17 cellular contexts compared by ENCODE assay signal in genomic region chr16:88323546-88324330, GRCh38. TPM values are rescaled to one million over a fixed set of nuclear protein-coding genes. Genes with fewer than 3 reads are reported as not detected.
"Had no signal": no experiment of that assay in that cellular context is flagged by ENCODE, and none has a peak within 500 bp of the region (broad histone marks: within the 10 kb centered on the region; RNA-seq: fewer than 3 reads in every experiment).

No MANE protein-coding gene starts in this region.

- H3K27ac Mint-ChIP-seq: immature natural killer cell; nephron progenitor cell; stimulated activated effector memory CD8-positive, alpha-beta T cell treated with anti-CD3 and anti-CD28 coated beads, Interleukin-12 subunit alpha, Interleukin-12 subunit beta, amount 100 ng/mL, for 72 hours; type B pancreatic cell had no signal

- H3K36me3 Mint-ChIP-seq: immature natural killer cell; naive thymus-derived CD4-positive, alpha-beta T cell; stimulated activated effector memory CD8-positive, alpha-beta T cell treated with anti-CD3 and anti-CD28 coated beads, Interleukin-12 subunit alpha, Interleukin-12 subunit beta, amount 100 ng/mL, for 72 hours; type B pancreatic cell had no signal

- H3K4me3 ChIP-seq: colonic mucosa, esophagus squamous epithelium, ovary, smooth muscle cell, suprapubic skin, thyroid gland had no signal

- H3K27me3 Mint-ChIP-seq: naive thymus-derived CD4-positive, alpha-beta T cell; type B pancreatic cell had no signal

- H3K4me3 Mint-ChIP-seq: immature natural killer cell; naive thymus-derived CD4-positive, alpha-beta T cell; nephron progenitor cell; stimulated activated effector memory CD8-positive, alpha-beta T cell treated with anti-CD3 and anti-CD28 coated beads, Interleukin-12 subunit alpha, Interleukin-12 subunit beta, amount 100 ng/mL, for 72 hours; type B pancreatic cell had no signal

- H3K27me3 ChIP-seq: colonic mucosa, ovary, suprapubic skin, thyroid gland had no signal

- H3K36me3 ChIP-seq: colonic mucosa, esophagus squamous epithelium, ovary, suprapubic skin, thyroid gland had no signal

- H3K9me3 Mint-ChIP-seq: immature natural killer cell; nephron progenitor cell; stimulated activated effector memory CD8-positive, alpha-beta T cell treated with anti-CD3 and anti-CD28 coated beads, Interleukin-12 subunit alpha, Interleukin-12 subunit beta, amount 100 ng/mL, for 72 hours; type B pancreatic cell had no signal

- H3K4me1 Mint-ChIP-seq: immature natural killer cell; naive thymus-derived CD4-positive, alpha-beta T cell; stimulated activated effector memory CD8-positive, alpha-beta T cell treated with anti-CD3 and anti-CD28 coated beads, Interleukin-12 subunit alpha, Interleukin-12 subunit beta, amount 100 ng/mL, for 72 hours had no signal

- ATAC-seq: naive thymus-derived CD4-positive, alpha-beta T cell; stimulated activated effector memory CD8-positive, alpha-beta T cell treated with anti-CD3 and anti-CD28 coated beads, Interleukin-12 subunit alpha, Interleukin-12 subunit beta, amount 100 ng/mL, for 72 hours; stimulated activated naive CD8-positive, alpha-beta T cell treated with anti-CD3 and anti-CD28 coated beads, Interleukin-15, Interleukin-2, amounts not matched to agents 100 U/mL and 50 U/mL, for 24 hours had no signal

- H3K4me2 ChIP-seq: smooth muscle cell had no signal

- H3K4me1 ChIP-seq: colonic mucosa, esophagus squamous epithelium, suprapubic skin, thyroid gland had no signal

- DNase-seq: colonic mucosa; dermis blood vessel endothelial cell; esophagus squamous epithelium; foreskin fibroblast; immature natural killer cell; naive thymus-derived CD4-positive, alpha-beta T cell; nephron progenitor cell; ovary; stimulated activated CD4-positive, alpha-beta T cell treated with anti-CD3 and anti-CD28 coated beads, Interleukin-4, amount 100 ng/mL, for 1 hour; stimulated activated CD8-positive, alpha-beta memory T cell treated with anti-CD3 and anti-CD28 coated beads, Interleukin-4, amount 100 ng/mL, for 48 hours; stimulated activated naive CD8-positive, alpha-beta T cell treated with anti-CD3 and anti-CD28 coated beads, Interleukin-15, Interleukin-2, amounts not matched to agents 100 U/mL and 50 U/mL, for 24 hours; thyroid gland had no signal

- H3K27ac ChIP-seq: colonic mucosa, esophagus squamous epithelium, ovary, suprapubic skin, thyroid gland had no signal

- H3K9me3 ChIP-seq: colonic mucosa, esophagus squamous epithelium, ovary, suprapubic skin, thyroid gland had no signal

RNA-seq across cellular contexts. Expression of gene ZNF469, which starts 59.0 kb away (rescaled TPM):
- polyA plus RNA-seq: keratinocyte had no signal
